10 cellular contexts compared by ENCODE assay signal in genomic region chr19:41705393-41706174, GRCh38. TPM values are rescaled to one million over a fixed set of nuclear protein-coding genes. Genes with fewer than 3 reads are reported as not detected.
DNase-seq lines count a peak whose midpoint lies in the region; ATAC-seq and TF ChIP-seq lines count a peak whose summit lies in the region.
"Had no signal": no experiment of that assay in that cellular context is flagged by ENCODE, and none has a peak within 500 bp of the region (broad histone marks: within the 10 kb centered on the region; RNA-seq: fewer than 3 reads in every experiment).

No MANE protein-coding gene starts in this region.

- intact Hi-C loops in CD4-positive, alpha-beta T cell (cut with DNase I, micrococcal nuclease), result loop anchor here in 1 of 2 experiments (1.0 to 5.0 kb wide), 3 partner anchors 41 to 80 kb away; no protein-coding TSS in a partner anchor
- intact Hi-C loops in left lung (cut with DNase I), result no loop called here

- no peak overlapping the region for H3K4me2 ChIP-seq in Karpas-422 (ENCODE audit: low read depth, low read length, poor library complexity, severe bottlenecking)

- H2AFZ ChIP-seq in Karpas-422 (ENCODE audit: low read length), result no peak overlapping the region

- H3K27ac ChIP-seq in CD4-positive, alpha-beta T cell (ENCODE audit: low read depth, low read length), result no peak overlapping the region
- H3K27ac ChIP-seq in Karpas-422 (ENCODE audit: low read length) (no peak overlapping the region), left lung (no peak overlapping the region)

- H3K9ac ChIP-seq in Karpas-422 (ENCODE audit: low read length), result no peak overlapping the region

- H3K27ac Mint-ChIP-seq in CD4-positive, alpha-beta T cell, result no peak overlapping the region
- no peak overlapping the region for H3K27ac Mint-ChIP-seq in activated T-cell treated with anti-CD3 and anti-CD28 coated beads, Interleukin-2, amount 50 U/mL, for 24 hours

- H3K27me3 ChIP-seq in CD4-positive, alpha-beta T cell (ENCODE audit: control insufficient read depth, insufficient read depth, low read length), result peaks cover 22% of the 10 kb centered on the region
- H3K27me3 ChIP-seq in Karpas-422 (ENCODE audit: low read length) (no peaks in the 10 kb centered on the region), left lung (peaks cover 0 to 74% of the 10 kb centered on the region in 2 donors)

- no peak overlapping the region for H3K4me3 ChIP-seq in Karpas-422 (ENCODE audit: low read length)
- H3K4me3 ChIP-seq in left lung, result no peak overlapping the region

- H3K79me2 ChIP-seq in Karpas-422 (ENCODE audit: low read length), result no peaks in the 10 kb centered on the region

- no peaks in the 10 kb centered on the region for H3K36me3 Mint-ChIP-seq in CD4-positive, alpha-beta T cell (ENCODE audit: low read depth)
- H3K36me3 Mint-ChIP-seq in activated T-cell treated with anti-CD3 and anti-CD28 coated beads, Interleukin-2, amount 50 U/mL, for 24 hours (ENCODE audit: low read depth), result no peaks in the 10 kb centered on the region

- no peak for TF ChIP-seq CTCF in CD4-positive, alpha-beta T cell (IDR thresholded peaks at IDR 0.05)
- TF ChIP-seq CTCF in left lung (IDR thresholded peaks at IDR 0.05), result no peak

- no peaks in the 10 kb centered on the region for H3K4me1 Mint-ChIP-seq in CD4-positive, alpha-beta T cell (ENCODE audit: low read depth)
- peaks cover 5% of the 10 kb centered on the region for H3K4me1 Mint-ChIP-seq in activated T-cell treated with anti-CD3 and anti-CD28 coated beads, Interleukin-2, amount 50 U/mL, for 24 hours (ENCODE audit: low read depth)

- DNase-seq in CD4-positive, alpha-beta T cell, result peak in 6 of 10 experiments; percentile 6 to 23 (median 18)
- DNase-seq in Karpas-422 (peak; percentile 71), left lung (no peak), NCI-H526 treated with DMSO at 0.1 percent for 48 hours (lab: John Stamatoyannopoulos, UW) (no peak), SHP77 treated with DMSO at 0.1 percent for 48 hours (lab: John Stamatoyannopoulos, UW) (no peak), NCI-H2107 treated with DMSO at 0.1 percent for 48 hours (lab: John Stamatoyannopoulos, UW; ENCODE audit: unreplicated experiment) (no peak)
- peak; percentile 59 for DNase-seq in activated T-cell treated with anti-CD3 and anti-CD28 coated beads, Interleukin-2, amount 50 U/mL, for 24 hours
- DNase-seq: COR-L47, hippocampal formation had no signal

- H3K4me3 Mint-ChIP-seq in CD4-positive, alpha-beta T cell, result no peak overlapping the region
- no peak overlapping the region for H3K4me3 Mint-ChIP-seq in activated T-cell treated with anti-CD3 and anti-CD28 coated beads, Interleukin-2, amount 50 U/mL, for 24 hours

- peaks cover 50% of the 10 kb centered on the region for H3K27me3 Mint-ChIP-seq in CD4-positive, alpha-beta T cell
- H3K27me3 Mint-ChIP-seq in activated T-cell treated with anti-CD3 and anti-CD28 coated beads, Interleukin-2, amount 50 U/mL, for 24 hours, result peaks cover 52% of the 10 kb centered on the region

- H3K9me3 ChIP-seq in CD4-positive, alpha-beta T cell (ENCODE audit: control insufficient read depth, low read length), result no peaks in the 10 kb centered on the region
- H3K9me3 ChIP-seq in Karpas-422 (ENCODE audit: low read length) (no peaks in the 10 kb centered on the region), left lung (no peaks in the 10 kb centered on the region)

- POLR2A ChIA-PET in CD4-positive, alpha-beta T cell (lab: Charles Lee), result no interaction called here

- no peak for ATAC-seq in CD4-positive, alpha-beta T cell (ENCODE audit: poor library complexity)
- ATAC-seq in left lung (peak; percentile 60), HG03342 (IDR thresholded peaks at IDR 0.05; ENCODE audit: unreplicated experiment) (no peak)

- 0 out of 2 replicates have a peak, but pooled peaks cover 5% of the 10 kb centered on the region for H4K20me1 ChIP-seq in Karpas-422 (ENCODE audit: insufficient read depth, low read depth, low read length)

- H3K4me1 ChIP-seq in Karpas-422 (ENCODE audit: low read length), result no peaks in the 10 kb centered on the region
- H3K4me1 ChIP-seq in left lung, result peaks cover 0 to 4% of the 10 kb centered on the region in 2 donors

- no peaks in the 10 kb centered on the region for H3K9me3 Mint-ChIP-seq in CD4-positive, alpha-beta T cell
- no peaks in the 10 kb centered on the region for H3K9me3 Mint-ChIP-seq in activated T-cell treated with anti-CD3 and anti-CD28 coated beads, Interleukin-2, amount 50 U/mL, for 24 hours

- H3K36me3 ChIP-seq in Karpas-422 (ENCODE audit: insufficient read depth, low read length), result no peaks in the 10 kb centered on the region
- no peaks in the 10 kb centered on the region for H3K36me3 ChIP-seq in left lung

- CTCF ChIA-PET in CD4-positive, alpha-beta T cell (lab: Charles Lee), result no interaction called here

- no peaks in the 10 kb centered on the region for H3K9me2 ChIP-seq in Karpas-422 (replicated peaks; ENCODE audit: insufficient read depth, low read length)

RNA-seq across cellular contexts. Expression of gene CEACAM5, which starts 2.8 kb away (rescaled TPM):
- total RNA-seq in CD4-positive, alpha-beta T cell, result not detected
- not detected in 2 replicates for total RNA-seq in Karpas-422 (2014; rRNA removed; shearing (Covaris generic); ENCODE audit: low replicate concordance)
- 10 to 100 TPM; 21.2 to 31.1 TPM for total RNA-seq in left lung

RNA-seq across cellular contexts. Expression of gene CEACAM7, which starts 17.5 kb away (rescaled TPM):
- not detected for total RNA-seq in CD4-positive, alpha-beta T cell
- not detected in 2 replicates for total RNA-seq in Karpas-422 (2014; rRNA removed; shearing (Covaris generic); ENCODE audit: low replicate concordance)
- under 1 TPM; 0.18 to 0.44 TPM for total RNA-seq in left lung

RNA-seq across cellular contexts. Expression of gene CEACAM6, which starts 49.7 kb away (rescaled TPM):
- total RNA-seq in CD4-positive, alpha-beta T cell, result not detected
- not detected in 2 replicates for total RNA-seq in Karpas-422 (2014; rRNA removed; shearing (Covaris generic); ENCODE audit: low replicate concordance)
- 1,000 to 10,000 TPM in 1 of 2 donors, 100 to 1,000 TPM in 1; 367 to 1,560 TPM for total RNA-seq in left lung

Comparison
In these comparisons a context has a peak if more than half of its experiments do, and no peak if none do; other contexts are left out.
1. DNase-seq: peak in CD4-positive, alpha-beta T cell (6 of 10), Karpas-422 (single experiment) and activated T-cell treated with anti-CD3 and anti-CD28 coated beads, Interleukin-2, amount 50 U/mL, for 24 hours (single experiment); none in left lung (0 of 2), NCI-H526 treated with DMSO at 0.1 percent for 48 hours (single experiment), SHP77 treated with DMSO at 0.1 percent for 48 hours (single experiment) and NCI-H2107 treated with DMSO at 0.1 percent for 48 hours (single experiment).
2. RNA of gene CEACAM5, which starts 2.8 kb away (total RNA-seq): 21.2 to 31.1 TPM in left lung; not detected in CD4-positive, alpha-beta T cell and not detected in Karpas-422; every median in the first group is over 10 times any median in the second.
3. RNA of gene CEACAM6, which starts 49.7 kb away (total RNA-seq): 367 to 1,560 TPM in left lung; not detected in CD4-positive, alpha-beta T cell and not detected in Karpas-422; every median in the first group is over 100 times any median in the second.